Comparison of ENCODE assay signal across 20 cellular contexts in genomic region chr3:119084371-119085069, GRCh38. TPM values are rescaled to one million over a fixed set of nuclear protein-coding genes. Genes with fewer than 3 reads are reported as not detected.
DNase-seq lines count a peak whose midpoint lies in the region; ATAC-seq and TF ChIP-seq lines count a peak whose summit lies in the region.
"Had no signal": no experiment of that assay in that cellular context is flagged by ENCODE, and none has a peak within 500 bp of the region (broad histone marks: within the 10 kb centered on the region; RNA-seq: fewer than 3 reads in every experiment).

No MANE protein-coding gene starts in this region.

- H3K4me2 ChIP-seq in PC-9 = 0 out of 2 replicates have a peak overlapping the region, but pooled peaks have one; percentile 23

- H3K9me3 ChIP-seq in PC-9 (ENCODE audit: insufficient read depth, low read depth) (no peaks in the 10 kb centered on the region), upper lobe of left lung (no peaks in the 10 kb centered on the region)
- H3K9me3 ChIP-seq: BE2C, thyroid gland had no signal

- no peak overlapping the region for H3K27ac Mint-ChIP-seq in activated CD8-positive, alpha-beta T cell treated with anti-CD3 and anti-CD28 coated beads, Interleukin-2, amount 10 ng/mL, durations not matched to agents 7 days and 5 days
- H3K27ac Mint-ChIP-seq: memory B cell; natural killer cell; stimulated activated naive B cell treated with anti-CD40 and anti-IgM and Interleukin-4, amounts not matched to agents 10 μg/mL and 1 μg/mL and 100 μg/mL, for 72 hours had no signal

- no peaks in the 10 kb centered on the region for H3F3A ChIP-seq in PC-9 (ENCODE audit: insufficient read depth, low read depth)

- intact Hi-C loops in PC-9 (cut with micrococcal nuclease; ENCODE audit: unreplicated experiment) = no loop called here

- no peak overlapping the region for H3K4me3 Mint-ChIP-seq in activated CD8-positive, alpha-beta T cell treated with anti-CD3 and anti-CD28 coated beads, Interleukin-2, amount 10 ng/mL, durations not matched to agents 7 days and 5 days
- H3K4me3 Mint-ChIP-seq: activated T-cell treated with anti-CD3 and anti-CD28 coated beads, Interleukin-2, amount 50 U/mL, for 4 hours; memory B cell; natural killer cell; stimulated activated naive B cell treated with anti-CD40 and anti-IgM and Interleukin-4, amounts not matched to agents 10 μg/mL and 1 μg/mL and 100 μg/mL, for 72 hours had no signal

- H3K9me3 Mint-ChIP-seq in activated CD8-positive, alpha-beta T cell treated with anti-CD3 and anti-CD28 coated beads, Interleukin-2, amount 10 ng/mL, durations not matched to agents 7 days and 5 days (ENCODE audit: insufficient read depth) = no peaks in the 10 kb centered on the region
- H3K9me3 Mint-ChIP-seq: activated T-cell treated with anti-CD3 and anti-CD28 coated beads, Interleukin-2, amount 50 U/mL, for 4 hours; memory B cell; natural killer cell had no signal

- POLR2A ChIA-PET in PC-9 (lab: Charles Lee; ENCODE audit: unreplicated experiment) = interaction anchor here (0.6 kb wide), 1 partner anchor 156 kb away, joined by 3 read pairs; the partner anchor contains the start of gene B4GALT4
- POLR2A ChIA-PET in activated CD8-positive, alpha-beta T cell treated with anti-CD3 and anti-CD28 coated beads, Interleukin-2, amount 10 ng/mL, durations not matched to agents 7 days and 5 days (lab: Charles Lee) = no interaction called here

- no peaks in the 10 kb centered on the region for H3K36me3 ChIP-seq in PC-9 (ENCODE audit: low read depth)
- no peaks in the 10 kb centered on the region for H3K36me3 ChIP-seq in upper lobe of left lung
- H3K36me3 ChIP-seq: BE2C, heart left ventricle, thyroid gland had no signal

- no peak for TF ChIP-seq POLR2A in upper lobe of left lung (IDR thresholded peaks at IDR 0.05)

- no peaks in the 10 kb centered on the region for H4K20me1 ChIP-seq in PC-9 (ENCODE audit: insufficient read depth)

- 10 to 62% methylated on average over 1 to 4 of the region's 4 CpGs for WGBS in upper lobe of left lung, 2 donors

- H3K27me3 ChIP-seq in PC-9 (ENCODE audit: insufficient read depth, low read depth) = no peaks in the 10 kb centered on the region
- no peaks in the 10 kb centered on the region for H3K27me3 ChIP-seq in foreskin keratinocyte
- no peaks in the 10 kb centered on the region for H3K27me3 ChIP-seq in upper lobe of left lung
- H3K27me3 ChIP-seq: heart left ventricle, thyroid gland had no signal

- H3K4me1 Mint-ChIP-seq in activated CD8-positive, alpha-beta T cell treated with anti-CD3 and anti-CD28 coated beads, Interleukin-2, amount 10 ng/mL, durations not matched to agents 7 days and 5 days (ENCODE audit: low read depth) = no peaks in the 10 kb centered on the region
- H3K4me1 Mint-ChIP-seq: memory B cell; natural killer cell; stimulated activated naive B cell treated with anti-CD40 and anti-IgM and Interleukin-4, amounts not matched to agents 10 μg/mL and 1 μg/mL and 100 μg/mL, for 72 hours had no signal

- H3K27ac ChIP-seq in PC-9 = no peak overlapping the region
- no peak overlapping the region for H3K27ac ChIP-seq in foreskin keratinocyte
- no peak overlapping the region for H3K27ac ChIP-seq in upper lobe of left lung
- no peak overlapping the region for H3K27ac ChIP-seq in coronary artery
- H3K27ac ChIP-seq: GM23248, heart left ventricle, parathyroid adenoma, thyroid gland had no signal

- no peaks in the 10 kb centered on the region for H3K36me3 Mint-ChIP-seq in activated CD8-positive, alpha-beta T cell treated with anti-CD3 and anti-CD28 coated beads, Interleukin-2, amount 10 ng/mL, durations not matched to agents 7 days and 5 days (ENCODE audit: low read depth)
- H3K36me3 Mint-ChIP-seq: memory B cell; natural killer cell; stimulated activated naive B cell treated with anti-CD40 and anti-IgM and Interleukin-4, amounts not matched to agents 10 μg/mL and 1 μg/mL and 100 μg/mL, for 72 hours had no signal

- H3K79me2 ChIP-seq in PC-9 (ENCODE audit: low read depth) = no peaks in the 10 kb centered on the region
- H3K79me2 ChIP-seq: parathyroid adenoma had no signal

- peak; percentile 14 for DNase-seq in HK-2 (ENCODE audit: unreplicated experiment)
- DNase-seq in PC-9 = peak; percentile 74
- DNase-seq in foreskin keratinocyte = peak in 1 of 2 donors; percentile 49
- peak in 1 of 2 donors; percentile 62 for DNase-seq in upper lobe of left lung
- DNase-seq in T-helper 1 cell = no peak
- no peak for DNase-seq in activated CD8-positive, alpha-beta T cell treated with anti-CD3 and anti-CD28 coated beads, Interleukin-2, amount 10 ng/mL, durations not matched to agents 7 days and 5 days
- DNase-seq in coronary artery (ENCODE audit: low spot score) = no peak
- DNase-seq: activated naive CD4-positive, alpha-beta T cell treated with anti-CD3 and anti-CD28 coated beads, Interleukin-2, amount 50 U/mL, for 16 hours; activated T-cell treated with anti-CD3 and anti-CD28 coated beads, Interleukin-2, amount 50 U/mL, for 4 hours; BE2C; GM23248; heart left ventricle; natural killer cell; NCI-H1694; NCI-H446 treated with DMSO at 0.1 percent for 48 hours; SHP77; stimulated activated naive B cell treated with anti-CD40 and anti-IgM and Interleukin-4, amounts not matched to agents 10 μg/mL and 1 μg/mL and 100 μg/mL, for 72 hours had no signal

- ATAC-seq in foreskin keratinocyte (peak; percentile 75), upper lobe of left lung (ENCODE audit: low FRiP score in 2 of 2) (peak; percentile 43 to 85)
- ATAC-seq in activated CD8-positive, alpha-beta T cell treated with anti-CD3 and anti-CD28 coated beads, Interleukin-2, amount 10 ng/mL, durations not matched to agents 7 days and 5 days = no peak
- ATAC-seq: activated T-cell treated with anti-CD3 and anti-CD28 coated beads, Interleukin-2, amount 50 U/mL, for 4 hours; heart left ventricle; stimulated activated naive B cell treated with anti-CD40 and anti-IgM and Interleukin-4, amounts not matched to agents 10 μg/mL and 1 μg/mL and 100 μg/mL, for 72 hours had no signal

- no peak overlapping the region for H2AFZ ChIP-seq in PC-9
- H2AFZ ChIP-seq: GM23248, parathyroid adenoma had no signal

- TF ChIP-seq EP300 in upper lobe of left lung (IDR thresholded peaks at IDR 0.05) = no peak

- no peak for TF ChIP-seq CTCF in PC-9 (conservative IDR thresholded peaks at IDR 0.05)
- no peak for TF ChIP-seq CTCF in foreskin keratinocyte (conservative IDR thresholded peaks at IDR 0.05)
- TF ChIP-seq CTCF in upper lobe of left lung (IDR thresholded peaks at IDR 0.05) = no peak
- TF ChIP-seq CTCF in coronary artery (IDR thresholded peaks at IDR 0.05) = no peak

- peaks cover 23% of the 10 kb centered on the region for H3K27me3 Mint-ChIP-seq in activated CD8-positive, alpha-beta T cell treated with anti-CD3 and anti-CD28 coated beads, Interleukin-2, amount 10 ng/mL, durations not matched to agents 7 days and 5 days (ENCODE audit: low read depth)

- no peak overlapping the region for H3K4me3 ChIP-seq in PC-9
- H3K4me3 ChIP-seq in upper lobe of left lung = no peak overlapping the region
- H3K4me3 ChIP-seq in coronary artery = no peak overlapping the region
- H3K4me3 ChIP-seq: GM23248, heart left ventricle, thyroid gland had no signal

- CTCF ChIA-PET in PC-9 (lab: Charles Lee) = no interaction called here
- CTCF ChIA-PET in activated CD8-positive, alpha-beta T cell treated with anti-CD3 and anti-CD28 coated beads, Interleukin-2, amount 10 ng/mL, durations not matched to agents 7 days and 5 days (lab: Charles Lee) = interaction anchor here (1.8 kb wide), 1 partner anchor 200 kb away, joined by 9 read pairs; no protein-coding TSS in a partner anchor

- peaks cover 8% of the 10 kb centered on the region; the same call in 1 of the 2 replicates for H3K4me1 ChIP-seq in PC-9 (replicated peaks; ENCODE audit: insufficient read depth)
- H3K4me1 ChIP-seq in foreskin keratinocyte = no peaks in the 10 kb centered on the region
- H3K4me1 ChIP-seq in upper lobe of left lung = no peaks in the 10 kb centered on the region
- H3K4me1 ChIP-seq: BE2C, heart left ventricle, parathyroid adenoma, thyroid gland had no signal

- BruUV-seq in PC-9 (replicated peaks; lab: Mats Ljungman, UMichigan) = no TSS peak

- H3K9me2 ChIP-seq in PC-9 (ENCODE audit: insufficient read depth) = no peaks in the 10 kb centered on the region; the same call in 1 of the 2 replicates

RNA-seq across cellular contexts. Expression of gene IGSF11, which starts 49.9 kb away (rescaled TPM):
- total RNA-seq in PC-9 (2021) (not detected in 2 replicates), foreskin keratinocyte (not detected in 2 replicates), upper lobe of left lung (under 1 TPM in 3 of 6 donors, not detected in 3; 0.11 to 0.71 (median 0.14) TPM)
- not detected in 2 replicates for polyA plus RNA-seq in foreskin keratinocyte
- 1 to 10 TPM; 2.0 to 2.5 TPM for total RNA-seq in activated CD8-positive, alpha-beta T cell treated with anti-CD3 and anti-CD28 coated beads, Interleukin-2, amount 10 ng/mL, durations not matched to agents 7 days and 5 days
- total RNA-seq: activated T-cell treated with anti-CD3 and anti-CD28 coated beads, Interleukin-2, amount 50 U/mL, for 4 hours; GM23248 had no signal
- polyA plus RNA-seq: GM23248 had no signal

Comparison
In these comparisons a context has a peak if more than half of its experiments do, and no peak if none do; other contexts are left out.
1. DNase-seq: peak in HK-2 (single experiment) and PC-9 (2 of 2); none in T-helper 1 cell (0 of 5), activated CD8-positive, alpha-beta T cell treated with anti-CD3 and anti-CD28 coated beads, Interleukin-2, amount 10 ng/mL, durations not matched to agents 7 days and 5 days (single experiment) and coronary artery (single experiment).